8 cellular contexts compared by ENCODE assay signal in genomic region chr5:65481635-65482271, GRCh38. TPM values are rescaled to one million over a fixed set of nuclear protein-coding genes. Genes with fewer than 3 reads are reported as not detected.
DNase-seq lines count a peak whose midpoint lies in the region; ATAC-seq and TF ChIP-seq lines count a peak whose summit lies in the region.

Gene ADAMTS6, minus strand, starts transcription at chr5:65481920. Its CDS starts 8,247 bp downstream, at chr5:65473673.

- peak; percentile 71 for TF ChIP-seq EP300 in stomach (IDR thresholded peaks at IDR 0.05)

- H3K4me3 ChIP-seq in neural progenitor cell (peak within 1 kb of the TSS; percentile 59), stomach (peak within 1 kb of the TSS; percentile 49 to 62 (median 59))

- H3K9ac ChIP-seq in neural progenitor cell, result peak within 1 kb of the TSS; percentile 39

- no peaks in the 10 kb centered on the region for H4K20me1 ChIP-seq in neural progenitor cell (ENCODE audit: low read depth)

- H3K4me3 Mint-ChIP-seq in IgD-negative memory B cell (peak within 1 kb of the TSS in 1 of 4 donors; percentile 93), neural progenitor cell (no peak within 1 kb of the TSS)

- 0 to 1% (median 0%) methylated on average over 12 of the region's 12 CpGs for WGBS in stomach, 5 donors

- H3K9me3 ChIP-seq in neural progenitor cell (ENCODE audit: low read depth) (no peaks in the 10 kb centered on the region), stomach (no peaks in the 10 kb centered on the region)

- ATAC-seq in GM21515 (IDR thresholded peaks at IDR 0.05; ENCODE audit: unreplicated experiment) (peak; percentile 78), foreskin keratinocyte (peak; percentile 82)

- intact Hi-C loops in stomach (cut with DNase I; ENCODE audit: low total_unique reads), result loop anchor here (5.0 to 10.0 kb wide), 3 partner anchors 377 to 847 kb away; no protein-coding TSS in a partner anchor

- TF ChIP-seq POLR2A in stomach (IDR thresholded peaks at IDR 0.05), result no peak

- TF ChIP-seq CTCF in foreskin keratinocyte (conservative IDR thresholded peaks at IDR 0.05), result no peak
- no peak for TF ChIP-seq CTCF in neural progenitor cell (IDR thresholded peaks at IDR 0.05)
- TF ChIP-seq CTCF in stomach (IDR thresholded peaks at IDR 0.05), result no peak

- no peaks in the 10 kb centered on the region for H3K79me2 ChIP-seq in neural progenitor cell (ENCODE audit: low read depth)

- H3K36me3 ChIP-seq in neural progenitor cell, result no peaks in the 10 kb centered on the region
- no peaks in the 10 kb centered on the region for H3K36me3 ChIP-seq in stomach

- H3K9me3 Mint-ChIP-seq in IgD-negative memory B cell, result no peaks in the 10 kb centered on the region
- H3K9me3 Mint-ChIP-seq in neural progenitor cell, result no peaks in the 10 kb centered on the region

- H3K27ac ChIP-seq in foreskin keratinocyte (peak within 1 kb of the TSS; percentile 72), neural progenitor cell (peak within 1 kb of the TSS; percentile 32), stomach (peak within 1 kb of the TSS; percentile 73 to 93 (median 87))

- H3K4me2 ChIP-seq in neural progenitor cell, result peak within 1 kb of the TSS; percentile 97

- DNase-seq in DMS79 (lab: John Stamatoyannopoulos, UW), result peak; percentile 36
- DNase-seq in SHP77 treated with DMSO at 0.1 percent for 48 hours (lab: John Stamatoyannopoulos, UW), result peak; percentile 86
- DNase-seq in activated gamma-delta T cell treated with anti-CD3 and anti-CD28 coated beads, Interleukin-2, amount 50 U/mL, for 16 hours (ENCODE audit: low read depth), result peak; percentile 57
- peak; percentile 73 to 85 for DNase-seq in foreskin keratinocyte
- DNase-seq in neural progenitor cell (ENCODE audit: low spot score), result peak; percentile 86
- DNase-seq in stomach, result peak; percentile 74

- H3K4me1 ChIP-seq in foreskin keratinocyte (peaks cover 7% of the 10 kb centered on the region), neural progenitor cell (peaks cover 32% of the 10 kb centered on the region), stomach (peaks cover 8 to 35% (median 24%) of the 10 kb centered on the region in 4 donors)

- H3K27ac Mint-ChIP-seq in IgD-negative memory B cell, result peak within 1 kb of the TSS; percentile 75 to 90 (median 86)
- H3K27ac Mint-ChIP-seq in neural progenitor cell, result peak within 1 kb of the TSS; percentile 94

- H3K36me3 Mint-ChIP-seq in IgD-negative memory B cell, result no peaks in the 10 kb centered on the region
- H3K36me3 Mint-ChIP-seq in neural progenitor cell, result peaks cover 2% of the 10 kb centered on the region

- peak within 1 kb of the TSS; percentile 88 for H2AFZ ChIP-seq in neural progenitor cell (replicated peaks)

- H3K27me3 Mint-ChIP-seq in IgD-negative memory B cell (no peaks in the 10 kb centered on the region), neural progenitor cell (ENCODE audit: insufficient read depth, low read depth) (peaks cover 4% of the 10 kb centered on the region)

- H3K4me1 Mint-ChIP-seq in IgD-negative memory B cell (peaks cover 3 to 5% (median 5%) of the 10 kb centered on the region in 3 donors), neural progenitor cell (peaks cover 18% of the 10 kb centered on the region)

- H3F3A ChIP-seq in neural progenitor cell (ENCODE audit: low read depth), result peaks cover 22% of the 10 kb centered on the region

- H3K27me3 ChIP-seq in foreskin keratinocyte, result no peaks in the 10 kb centered on the region
- H3K27me3 ChIP-seq in neural progenitor cell, result peaks cover 12% of the 10 kb centered on the region
- no peaks in the 10 kb centered on the region for H3K27me3 ChIP-seq in stomach

RNA-seq across cellular contexts. Expression of gene ADAMTS6, which starts in this region (rescaled TPM):
- polyA plus RNA-seq in IgD-negative memory B cell, result 0.88 TPM
- 19.6 and 23.2 TPM in 2 replicates for total RNA-seq in foreskin keratinocyte
- polyA plus RNA-seq in foreskin keratinocyte, result 3.1 and 3.2 TPM in 2 replicates
- total RNA-seq in neural progenitor cell (ENCODE audit: low replicate concordance), result 7.1 and 14.3 TPM in 2 replicates
- total RNA-seq in stomach, result 10 to 100 TPM in 2 of 5 donors, 1 to 10 TPM in 1, under 1 TPM in 1, not detected in 1; 0.58 to 43.3 (median 15.0) TPM
- polyA plus RNA-seq in stomach, result under 1 TPM; 0.15 to 0.25 (median 0.23) TPM

Comparison
In these comparisons a context has a peak if more than half of its experiments do, and no peak if none do; other contexts are left out.
1. Peak in every context shown above with its lines: DNase-seq, ATAC-seq, H3K4me3 ChIP-seq and H3K27ac ChIP-seq.
2. DNase-seq: peak in every context shown above with its lines; median percentile 86 in SHP77 treated with DMSO at 0.1 percent for 48 hours; 86 in neural progenitor cell; 79 in foreskin keratinocyte; 74 in stomach; 57 in activated gamma-delta T cell treated with anti-CD3 and anti-CD28 coated beads, Interleukin-2, amount 50 U/mL, for 16 hours; 36 in DMS79.
3. H3K27ac ChIP-seq: peak in every context shown above with its lines; median percentile 87 in stomach; 72 in foreskin keratinocyte; 32 in neural progenitor cell.